ENCODE assay signal across 12 cellular contexts in the genomic region with DNA sequence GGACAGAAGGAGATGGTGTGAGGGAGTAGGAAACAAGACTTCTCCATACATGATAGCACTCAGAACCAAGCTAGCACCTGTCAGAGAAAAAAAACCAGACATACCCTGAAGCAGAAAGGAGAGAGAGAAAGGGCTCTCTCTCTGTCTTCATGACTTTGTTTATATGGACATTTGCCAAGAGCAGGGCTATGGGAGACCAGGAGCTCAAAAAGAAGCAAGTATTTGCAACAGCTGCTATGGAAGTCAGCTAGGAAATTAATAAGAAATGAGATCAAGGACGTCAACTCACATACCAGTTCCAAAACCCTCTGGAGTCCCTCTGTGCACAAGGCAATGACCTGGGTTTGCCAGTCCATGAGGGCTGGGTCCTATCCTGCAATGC.
A peak's percentile ranks its signal among the peaks of the same experiment; 100 is the strongest.
DNase-seq lines count a peak whose midpoint lies in the region; ATAC-seq lines count a peak whose summit lies in the region.
"Had no signal": no experiment of that assay in that cellular context is flagged by ENCODE, and none has a peak within 500 bp of the region (broad histone marks: within the 10 kb centered on the region; RNA-seq: fewer than 3 reads in every experiment).

No MANE protein-coding gene starts in this region.

- peak overlapping the region; percentile 76 for H3K27ac Mint-ChIP-seq in T-helper 1 cell treated with Interleukin-12 subunit alpha and Interleukin-12 subunit beta and Interleukin-4 antibody, amounts not matched to agents 30 μg/mL and 1 μg/mL, for 36 hours
- H3K27ac Mint-ChIP-seq in activated naive CD8-positive, alpha-beta T cell treated with anti-CD3 and anti-CD28 coated beads, Interleukin-2, amount 50 U/mL, for 24 hours = peak overlapping the region; percentile 15
- H3K27ac Mint-ChIP-seq in naive thymus-derived CD8-positive, alpha-beta T cell = peak overlapping the region in 6 of 10 donors; percentile 0 to 66 (median 5)
- H3K27ac Mint-ChIP-seq in activated naive CD4-positive, alpha-beta T cell treated with anti-CD3 and anti-CD28 coated beads, Interleukin-2, amount 10 ng/mL, durations not matched to agents 7 days and 5 days = no peak overlapping the region

- peaks cover 51% of the 10 kb centered on the region for H3K4me1 Mint-ChIP-seq in T-helper 1 cell treated with Interleukin-12 subunit alpha and Interleukin-12 subunit beta and Interleukin-4 antibody, amounts not matched to agents 30 μg/mL and 1 μg/mL, for 36 hours (ENCODE audit: low read depth)
- peaks cover 70% of the 10 kb centered on the region for H3K4me1 Mint-ChIP-seq in activated naive CD8-positive, alpha-beta T cell treated with anti-CD3 and anti-CD28 coated beads, Interleukin-2, amount 50 U/mL, for 24 hours
- peaks cover 22 to 69% (median 63%) of the 10 kb centered on the region in 4 donors for H3K4me1 Mint-ChIP-seq in naive thymus-derived CD8-positive, alpha-beta T cell
- peaks cover 38% of the 10 kb centered on the region for H3K4me1 Mint-ChIP-seq in activated naive CD4-positive, alpha-beta T cell treated with anti-CD3 and anti-CD28 coated beads, Interleukin-2, amount 10 ng/mL, durations not matched to agents 7 days and 5 days

- H3K27me3 Mint-ChIP-seq in T-helper 1 cell treated with Interleukin-12 subunit alpha and Interleukin-12 subunit beta and Interleukin-4 antibody, amounts not matched to agents 30 μg/mL and 1 μg/mL, for 36 hours (ENCODE audit: low read depth) = no peaks in the 10 kb centered on the region
- H3K27me3 Mint-ChIP-seq in activated naive CD8-positive, alpha-beta T cell treated with anti-CD3 and anti-CD28 coated beads, Interleukin-2, amount 50 U/mL, for 24 hours = no peaks in the 10 kb centered on the region
- no peaks in the 10 kb centered on the region for H3K27me3 Mint-ChIP-seq in naive thymus-derived CD8-positive, alpha-beta T cell
- no peaks in the 10 kb centered on the region for H3K27me3 Mint-ChIP-seq in activated naive CD4-positive, alpha-beta T cell treated with anti-CD3 and anti-CD28 coated beads, Interleukin-2, amount 10 ng/mL, durations not matched to agents 7 days and 5 days

- H3K9me3 Mint-ChIP-seq in T-helper 1 cell treated with Interleukin-12 subunit alpha and Interleukin-12 subunit beta and Interleukin-4 antibody, amounts not matched to agents 30 μg/mL and 1 μg/mL, for 36 hours = no peaks in the 10 kb centered on the region
- no peaks in the 10 kb centered on the region for H3K9me3 Mint-ChIP-seq in activated naive CD8-positive, alpha-beta T cell treated with anti-CD3 and anti-CD28 coated beads, Interleukin-2, amount 50 U/mL, for 24 hours
- no peaks in the 10 kb centered on the region for H3K9me3 Mint-ChIP-seq in naive thymus-derived CD8-positive, alpha-beta T cell
- H3K9me3 Mint-ChIP-seq in activated naive CD4-positive, alpha-beta T cell treated with anti-CD3 and anti-CD28 coated beads, Interleukin-2, amount 10 ng/mL, durations not matched to agents 7 days and 5 days = no peaks in the 10 kb centered on the region

- CTCF ChIA-PET in activated naive CD4-positive, alpha-beta T cell treated with anti-CD3 and anti-CD28 coated beads, Interleukin-2, amount 10 ng/mL, durations not matched to agents 7 days and 5 days (lab: Charles Lee) = interaction anchor here (0.7 to 0.8 kb wide), 2 partner anchors 18 to 110 kb away, joined by 3 read pairs; no protein-coding TSS in a partner anchor

- peaks cover 11% of the 10 kb centered on the region for H3K36me3 Mint-ChIP-seq in T-helper 1 cell treated with Interleukin-12 subunit alpha and Interleukin-12 subunit beta and Interleukin-4 antibody, amounts not matched to agents 30 μg/mL and 1 μg/mL, for 36 hours (ENCODE audit: low read depth)
- peaks cover 8% of the 10 kb centered on the region for H3K36me3 Mint-ChIP-seq in activated naive CD8-positive, alpha-beta T cell treated with anti-CD3 and anti-CD28 coated beads, Interleukin-2, amount 50 U/mL, for 24 hours (ENCODE audit: low read depth)
- H3K36me3 Mint-ChIP-seq in naive thymus-derived CD8-positive, alpha-beta T cell = peaks cover 0 to 17% (median 6%) of the 10 kb centered on the region in 3 donors
- peaks cover 4% of the 10 kb centered on the region for H3K36me3 Mint-ChIP-seq in activated naive CD4-positive, alpha-beta T cell treated with anti-CD3 and anti-CD28 coated beads, Interleukin-2, amount 10 ng/mL, durations not matched to agents 7 days and 5 days

- ATAC-seq in HG03135 (IDR thresholded peaks at IDR 0.05; ENCODE audit: unreplicated experiment) (peak; percentile 14), HG03460 (IDR thresholded peaks at IDR 0.05; ENCODE audit: unreplicated experiment) (no peak)
- ATAC-seq in activated naive CD8-positive, alpha-beta T cell treated with anti-CD3 and anti-CD28 coated beads, Interleukin-2, amount 50 U/mL, for 24 hours = no peak
- no peak for ATAC-seq in naive thymus-derived CD8-positive, alpha-beta T cell

- POLR2A ChIA-PET in naive thymus-derived CD8-positive, alpha-beta T cell (lab: Charles Lee) = no interaction called here

- H3K4me3 Mint-ChIP-seq in T-helper 1 cell treated with Interleukin-12 subunit alpha and Interleukin-12 subunit beta and Interleukin-4 antibody, amounts not matched to agents 30 μg/mL and 1 μg/mL, for 36 hours = peak overlapping the region; percentile 0
- H3K4me3 Mint-ChIP-seq in activated naive CD8-positive, alpha-beta T cell treated with anti-CD3 and anti-CD28 coated beads, Interleukin-2, amount 50 U/mL, for 24 hours = no peak overlapping the region
- H3K4me3 Mint-ChIP-seq in naive thymus-derived CD8-positive, alpha-beta T cell = peak overlapping the region in 3 of 10 donors; percentile 17 to 31 (median 22)
- no peak overlapping the region for H3K4me3 Mint-ChIP-seq in activated naive CD4-positive, alpha-beta T cell treated with anti-CD3 and anti-CD28 coated beads, Interleukin-2, amount 10 ng/mL, durations not matched to agents 7 days and 5 days

- DNase-seq in T-helper 1 cell (no peak), dermis blood vessel endothelial cell (no peak)
- no peak for DNase-seq in activated naive CD8-positive, alpha-beta T cell treated with anti-CD3 and anti-CD28 coated beads, Interleukin-2, amount 50 U/mL, for 24 hours
- no peak for DNase-seq in naive thymus-derived CD8-positive, alpha-beta T cell
- DNase-seq in activated naive CD4-positive, alpha-beta T cell treated with anti-CD3 and anti-CD28 coated beads, Interleukin-2, amount 10 ng/mL, durations not matched to agents 7 days and 5 days = no peak
- DNase-seq: cortex of kidney, heart right ventricle, mesendoderm, T-helper 9 cell had no signal
